In the genomic region with DNA sequence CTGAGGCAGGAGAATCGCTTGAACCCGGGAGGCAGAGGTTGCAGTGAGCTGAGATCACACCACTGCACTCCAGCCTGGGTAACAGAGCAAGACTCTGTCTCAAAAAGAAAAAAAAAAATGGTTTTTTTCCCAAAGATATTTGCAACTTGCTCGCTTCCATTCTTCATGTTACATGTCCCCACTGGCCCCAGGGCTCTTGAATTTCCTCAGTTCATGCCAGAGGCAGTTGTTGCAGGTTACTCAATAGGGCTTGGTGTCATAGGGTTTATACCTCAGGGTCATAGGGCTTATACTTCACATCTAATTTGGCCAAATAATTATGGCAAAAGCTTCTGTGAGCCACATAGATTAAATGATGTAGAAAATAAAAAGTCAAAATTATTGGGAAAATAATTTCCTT, we compare ENCODE assay signal across 8 cellular contexts.
"Had no signal": no experiment of that assay in that cellular context is flagged by ENCODE, and none has a peak within 500 bp of the region (broad histone marks: within the 10 kb centered on the region; RNA-seq: fewer than 3 reads in every experiment).

No MANE protein-coding gene starts in this region.

- H3K4me3 ChIP-seq: GM12878 had no signal

- FAIRE-seq: G401.6, GM12878, GM12891, GM12892, GM18507, GM19239 had no signal

- DNase-seq: GDM1, GF-D8 had no signal
